In the genomic region with DNA sequence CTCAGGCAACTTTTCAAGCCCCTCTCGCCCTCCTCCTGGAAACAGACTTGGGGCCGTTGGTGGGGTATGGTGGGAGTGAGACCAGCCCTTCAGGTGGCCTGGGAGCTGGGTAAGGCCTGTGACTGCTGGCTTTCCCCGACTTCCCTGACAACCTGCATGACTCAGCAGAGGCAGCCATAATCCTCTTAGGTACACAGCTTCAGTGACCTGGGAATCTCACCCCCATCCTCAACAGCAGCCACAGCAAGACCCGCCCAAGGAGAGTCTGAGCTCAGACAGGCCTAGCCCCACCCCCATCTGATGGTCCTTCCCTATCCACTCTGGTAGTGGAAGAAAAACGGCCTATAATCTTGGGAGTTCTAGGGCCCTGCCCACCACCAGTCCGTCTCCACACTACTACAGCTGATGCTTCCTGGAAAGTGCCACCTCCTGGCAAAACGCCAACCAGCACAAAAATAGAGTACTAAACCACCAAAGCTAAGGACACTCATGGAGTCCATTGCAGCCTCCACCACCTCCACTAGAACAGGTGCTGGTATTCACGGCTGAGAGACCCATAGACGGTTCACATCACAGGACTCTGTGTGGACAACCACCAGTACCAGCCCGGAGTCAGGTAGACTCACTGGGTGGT, we compare ENCODE assay signal across 1 cellular context.
TF ChIP-seq lines count a peak whose summit lies in the region.

No MANE protein-coding gene starts in this region.

TF ChIP-seq in HepG2, 621 proteins besides CTCF, POLR2A, EP300 and RAD21:
- TF ChIP-seq ZNF720 (CRISPR knock-in tag; IDR thresholded peaks at IDR 0.05) = no peak
- TF ChIP-seq, protein P1, sequence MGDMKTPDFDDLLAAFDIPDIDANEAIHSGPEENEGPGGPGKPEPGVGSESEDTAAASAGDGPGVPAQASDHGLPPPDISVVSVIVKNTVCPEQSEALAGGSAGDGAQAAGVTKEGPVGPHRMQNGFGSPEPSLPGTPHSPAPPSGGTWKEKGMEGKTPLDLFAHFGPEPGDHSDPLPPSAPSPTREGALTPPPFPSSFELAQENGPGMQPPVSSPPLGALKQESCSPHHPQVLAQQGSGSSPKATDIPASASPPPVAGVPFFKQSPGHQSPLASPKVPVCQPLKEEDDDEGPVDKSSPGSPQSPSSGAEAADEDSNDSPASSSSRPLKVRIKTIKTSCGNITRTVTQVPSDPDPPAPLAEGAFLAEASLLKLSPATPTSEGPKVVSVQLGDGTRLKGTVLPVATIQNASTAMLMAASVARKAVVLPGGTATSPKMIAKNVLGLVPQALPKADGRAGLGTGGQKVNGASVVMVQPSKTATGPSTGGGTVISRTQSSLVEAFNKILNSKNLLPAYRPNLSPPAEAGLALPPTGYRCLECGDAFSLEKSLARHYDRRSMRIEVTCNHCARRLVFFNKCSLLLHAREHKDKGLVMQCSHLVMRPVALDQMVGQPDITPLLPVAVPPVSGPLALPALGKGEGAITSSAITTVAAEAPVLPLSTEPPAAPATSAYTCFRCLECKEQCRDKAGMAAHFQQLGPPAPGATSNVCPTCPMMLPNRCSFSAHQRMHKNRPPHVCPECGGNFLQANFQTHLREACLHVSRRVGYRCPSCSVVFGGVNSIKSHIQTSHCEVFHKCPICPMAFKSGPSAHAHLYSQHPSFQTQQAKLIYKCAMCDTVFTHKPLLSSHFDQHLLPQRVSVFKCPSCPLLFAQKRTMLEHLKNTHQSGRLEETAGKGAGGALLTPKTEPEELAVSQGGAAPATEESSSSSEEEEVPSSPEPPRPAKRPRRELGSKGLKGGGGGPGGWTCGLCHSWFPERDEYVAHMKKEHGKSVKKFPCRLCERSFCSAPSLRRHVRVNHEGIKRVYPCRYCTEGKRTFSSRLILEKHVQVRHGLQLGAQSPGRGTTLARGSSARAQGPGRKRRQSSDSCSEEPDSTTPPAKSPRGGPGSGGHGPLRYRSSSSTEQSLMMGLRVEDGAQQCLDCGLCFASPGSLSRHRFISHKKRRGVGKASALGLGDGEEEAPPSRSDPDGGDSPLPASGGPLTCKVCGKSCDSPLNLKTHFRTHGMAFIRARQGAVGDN (CRISPR knock-in tag; IDR thresholded peaks at IDR 0.05) = peak; percentile 31; the same call in 1 of the 2 replicates
- TF ChIP-seq, protein P2, sequence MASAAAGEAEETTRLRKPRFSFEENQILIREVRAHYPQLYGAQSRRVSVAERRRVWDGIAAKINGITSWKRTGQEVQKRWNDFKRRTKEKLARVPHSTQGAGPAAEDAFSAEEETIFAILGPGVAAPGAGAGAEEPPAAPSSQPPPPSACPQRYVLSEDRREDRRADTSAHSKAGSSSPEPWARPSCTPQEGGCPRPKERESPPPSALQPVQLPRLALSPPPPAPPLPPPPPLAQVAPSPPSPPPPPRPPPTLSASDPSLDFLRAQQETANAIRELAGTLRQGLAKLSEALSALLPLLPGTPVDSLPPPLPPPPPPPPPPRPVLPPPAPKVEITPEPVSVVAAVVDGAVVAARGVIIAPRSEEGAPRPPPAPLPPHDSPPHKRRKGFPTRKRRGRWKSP (CRISPR knock-in tag; IDR thresholded peaks at IDR 0.05) = no peak
- no peak for TF ChIP-seq NFIB (CRISPR knock-in tag; IDR thresholded peaks at IDR 0.05; ENCODE audit: borderline replicate concordance)
- TF ChIP-seq, protein P3, sequence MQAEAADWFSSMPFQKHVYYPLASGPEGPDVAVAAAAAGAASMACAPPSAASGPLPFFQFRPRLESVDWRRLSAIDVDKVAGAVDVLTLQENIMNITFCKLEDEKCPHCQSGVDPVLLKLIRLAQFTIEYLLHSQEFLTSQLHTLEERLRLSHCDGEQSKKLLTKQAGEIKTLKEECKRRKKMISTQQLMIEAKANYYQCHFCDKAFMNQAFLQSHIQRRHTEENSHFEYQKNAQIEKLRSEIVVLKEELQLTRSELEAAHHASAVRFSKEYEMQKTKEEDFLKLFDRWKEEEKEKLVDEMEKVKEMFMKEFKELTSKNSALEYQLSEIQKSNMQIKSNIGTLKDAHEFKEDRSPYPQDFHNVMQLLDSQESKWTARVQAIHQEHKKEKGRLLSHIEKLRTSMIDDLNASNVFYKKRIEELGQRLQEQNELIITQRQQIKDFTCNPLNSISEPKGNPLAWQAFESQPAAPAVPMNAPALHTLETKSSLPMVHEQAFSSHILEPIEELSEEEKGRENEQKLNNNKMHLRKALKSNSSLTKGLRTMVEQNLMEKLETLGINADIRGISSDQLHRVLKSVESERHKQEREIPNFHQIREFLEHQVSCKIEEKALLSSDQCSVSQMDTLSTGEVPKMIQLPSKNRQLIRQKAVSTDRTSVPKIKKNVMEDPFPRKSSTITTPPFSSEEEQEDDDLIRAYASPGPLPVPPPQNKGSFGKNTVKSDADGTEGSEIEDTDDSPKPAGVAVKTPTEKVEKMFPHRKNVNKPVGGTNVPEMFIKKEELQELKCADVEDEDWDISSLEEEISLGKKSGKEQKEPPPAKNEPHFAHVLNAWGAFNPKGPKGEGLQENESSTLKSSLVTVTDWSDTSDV (CRISPR knock-in tag; IDR thresholded peaks at IDR 0.05) = no peak
- no peak for TF ChIP-seq DRAP1 (CRISPR knock-in tag; IDR thresholded peaks at IDR 0.05)
- TF ChIP-seq SALL1 (CRISPR knock-in tag; IDR thresholded peaks at IDR 0.05) = no peak
- TF ChIP-seq ZFX (CRISPR knock-in tag; IDR thresholded peaks at IDR 0.05; ENCODE audit: low read depth) = 0 out of 2 replicates have a peak, but pooled peaks have one; percentile 17
- no peak for TF ChIP-seq SMAD9 (CRISPR knock-in tag; IDR thresholded peaks at IDR 0.05)
- no peak for TF ChIP-seq FLYWCH1 (CRISPR knock-in tag; IDR thresholded peaks at IDR 0.05)
- 0 out of 2 replicates have a peak, but pooled peaks have one; percentile 38 for TF ChIP-seq FOSL2 (CRISPR knock-in tag; IDR thresholded peaks at IDR 0.05)
- no peak for TF ChIP-seq ATRX (CRISPR knock-in tag; IDR thresholded peaks at IDR 0.05; ENCODE audit: borderline replicate concordance)
- TF ChIP-seq NFE2 (CRISPR knock-in tag; IDR thresholded peaks at IDR 0.05) = 0 out of 2 replicates have a peak, but pooled peaks have one; percentile 37
